11 cellular contexts compared by ENCODE assay signal in genomic region chr1:17759114-17759513, GRCh38. TPM values are rescaled to one million over a fixed set of nuclear protein-coding genes. Genes with fewer than 3 reads are reported as not detected.
DNase-seq lines count a peak whose midpoint lies in the region; ATAC-seq, FAIRE-seq and TF ChIP-seq lines count a peak whose summit lies in the region.
"Had no signal": no experiment of that assay in that cellular context is flagged by ENCODE, and none has a peak within 500 bp of the region (broad histone marks: within the 10 kb centered on the region; RNA-seq: fewer than 3 reads in every experiment).

No MANE protein-coding gene starts in this region.

- in situ Hi-C loops in GM13977 (cut with MboI; ENCODE audit: low pct_unique_long_range_greater_than_20kb, low sequenced_read_pairs, unreplicated experiment) (no loop called here), SK-MEL-5 (cut with HindIII; ENCODE audit: low pct_unique_long_range_greater_than_20kb, low sequenced_read_pairs) (no loop called here)

- FAIRE-seq in D721Med (lab: Jason Lieb, UNC): no peak
- FAIRE-seq: GM18507 had no signal

- ATAC-seq in left lobe of liver (peak; percentile 35), HG03342 (IDR thresholded peaks at IDR 0.05; ENCODE audit: unreplicated experiment) (no peak)

- peak; percentile 11 for TF ChIP-seq CTCF in D721Med (IDR thresholded peaks at IDR 0.05; ENCODE audit: insufficient read depth, missing control alignments)
- TF ChIP-seq CTCF in GM13977 (IDR thresholded peaks at IDR 0.05; ENCODE audit: extremely low read depth, insufficient read depth, missing control alignments): peak; percentile 30

- DNase-seq in D721Med (ENCODE audit: insufficient read length, low spot score) (no peak), GM13977 (ENCODE audit: low spot score) (no peak), SK-MEL-5 (ENCODE audit: low read depth, low spot score) (peak; percentile 19), left lobe of liver (ENCODE audit: low spot score) (no peak), T-helper 2 cell (no peak), GM19238 (ENCODE audit: insufficient read length, low spot score) (no peak)
- DNase-seq: activated naive CD4-positive, alpha-beta T cell treated with Interleukin-2 at 50 U/mL for 16 hours; effector memory CD4-positive, alpha-beta T cell had no signal

RNA-seq across cellular contexts. Expression of gene ACTL8, which starts 4.0 kb away (rescaled TPM):
- 0.40 and 1.1 TPM in 2 replicates for total RNA-seq in SK-MEL-5 (2014; rRNA removed; shearing (Covaris generic))
- 2.3 and 2.9 TPM in 2 replicates for polyA plus RNA-seq in SK-MEL-5 (2015; cell fraction: cytosol; rRNA removed)
- 0.34 TPM in 1 of 2 replicates, not detected in the other for polyA plus RNA-seq in SK-MEL-5 (2015; cell fraction: nucleus; rRNA removed)
- not detected for total RNA-seq in left lobe of liver
- total RNA-seq: T-helper 1 cell treated with Interleukin-12 subunit alpha and Interleukin-12 subunit beta and Interleukin-4 antibody, amounts not matched to agents 30 ng/mL and 1 ng/mL, for 36 hours had no signal
